35 cellular contexts compared by ENCODE assay signal in genomic region chr14:23169622-23170021, GRCh38. TPM values are rescaled to one million over a fixed set of nuclear protein-coding genes. Genes with fewer than 3 reads are reported as not detected.
"Had no signal": no experiment of that assay in that cellular context is flagged by ENCODE, and none has a peak within 500 bp of the region (broad histone marks: within the 10 kb centered on the region; RNA-seq: fewer than 3 reads in every experiment).

No MANE protein-coding gene starts in this region.

- H3K4me3 Mint-ChIP-seq: natural killer cell; nephron; neural progenitor cell; stimulated activated memory B cell treated with anti-CD40 and anti-IgM and Interleukin-4, amounts not matched to agents 10 μg/mL and 1 μg/mL and 100 μg/mL, for 72 hours; stimulated activated naive CD8-positive, alpha-beta T cell treated with anti-CD3 and anti-CD28 coated beads, Interleukin-15, amount 100 ng/mL, for 72 hours; type B pancreatic cell had no signal

- H3K36me3 Mint-ChIP-seq: natural killer cell; stimulated activated memory B cell treated with anti-CD40 and anti-IgM and Interleukin-4, amounts not matched to agents 10 μg/mL and 1 μg/mL and 100 μg/mL, for 72 hours had no signal

- H3K9ac ChIP-seq: neural progenitor cell, parathyroid adenoma had no signal

- H3K4me1 Mint-ChIP-seq: natural killer cell had no signal

- H3K4me2 ChIP-seq: neural progenitor cell, smooth muscle cell had no signal

- H3K27me3 Mint-ChIP-seq: progenitor cell of endocrine pancreas; stimulated activated memory B cell treated with anti-CD40 and anti-IgM and Interleukin-4, amounts not matched to agents 10 μg/mL and 1 μg/mL and 100 μg/mL, for 72 hours; stimulated activated naive CD8-positive, alpha-beta T cell treated with anti-CD3 and anti-CD28 coated beads, Interleukin-15, amount 100 ng/mL, for 72 hours; type B pancreatic cell had no signal

- H3K4me3 ChIP-seq: neural progenitor cell, ovary, psoas muscle, skin epidermis, smooth muscle cell, spleen, suprapubic skin, testis, tibial artery, transverse colon, upper lobe of right lung, vagina had no signal

- H3K9me3 Mint-ChIP-seq: natural killer cell; nephron; stimulated activated memory B cell treated with anti-CD40 and anti-IgM and Interleukin-4, amounts not matched to agents 10 μg/mL and 1 μg/mL and 100 μg/mL, for 72 hours; stimulated activated naive CD8-positive, alpha-beta T cell treated with anti-CD3 and anti-CD28 coated beads, Interleukin-15, amount 100 ng/mL, for 72 hours had no signal

- H3K27me3 ChIP-seq: neural progenitor cell, ovary, spleen, testis, tibial artery, transverse colon, upper lobe of right lung, vagina had no signal

- ATAC-seq: natural killer cell; psoas muscle; right cardiac atrium; sciatic nerve; stimulated activated memory B cell treated with anti-CD40 and anti-IgM and Interleukin-4, amounts not matched to agents 10 μg/mL and 1 μg/mL and 100 μg/mL, for 72 hours; stimulated activated naive CD8-positive, alpha-beta T cell treated with anti-CD3 and anti-CD28 coated beads, Interleukin-15, amount 100 ng/mL, for 72 hours; stimulated activated naive CD8-positive, alpha-beta T cell treated with anti-CD3 and anti-CD28 coated beads, Interleukin-15, Interleukin-2, amounts not matched to agents 100 U/mL and 50 U/mL, for 24 hours; upper lobe of right lung had no signal

- DNase-seq: natural killer cell; occipital lobe; ovary; posterior cingulate gyrus; psoas muscle; right cardiac atrium; spleen; stimulated activated CD4-positive, alpha-beta T cell treated with anti-CD3 and anti-CD28 coated beads, Interleukin-12 subunit alpha, Interleukin-12 subunit beta, amount 100 ng/mL, for 4 hours; stimulated activated CD4-positive, alpha-beta T cell treated with anti-CD3 and anti-CD28 coated beads, Interleukin-1b, Interleukin-23, amount 100 ng/mL, for 48 hours; stimulated activated CD4-positive, alpha-beta T cell treated with anti-CD3 and anti-CD28 coated beads, Interleukin-4, amount 100 ng/mL, for 1 hour; stimulated activated CD4-positive, alpha-beta T cell treated with anti-CD3 and anti-CD28 coated beads, Interleukin-4, amount 100 ng/mL, for 4 hours; stimulated activated CD8-positive, alpha-beta memory T cell treated with anti-CD3 and anti-CD28 coated beads, Interleukin-4, amount 100 ng/mL, for 48 hours; stimulated activated naive CD4-positive, alpha-beta T cell; stimulated activated naive CD8-positive, alpha-beta T cell treated with anti-CD3 and anti-CD28 coated beads, Interleukin-15, amount 100 ng/mL, for 72 hours; stimulated activated naive CD8-positive, alpha-beta T cell treated with anti-CD3 and anti-CD28 coated beads, Interleukin-15, Interleukin-2, amounts not matched to agents 100 U/mL and 50 U/mL, for 24 hours; substantia nigra; testis; tibial artery; transverse colon; upper lobe of right lung had no signal

- H3K36me3 ChIP-seq: neural progenitor cell, ovary, suprapubic skin, transverse colon, upper lobe of right lung had no signal

- H3K27ac ChIP-seq: neural progenitor cell, psoas muscle, suprapubic skin, testis, tibial artery, upper lobe of right lung had no signal

- H3K27ac Mint-ChIP-seq: natural killer cell; neural progenitor cell; progenitor cell of endocrine pancreas; stimulated activated memory B cell treated with anti-CD40 and anti-IgM and Interleukin-4, amounts not matched to agents 10 μg/mL and 1 μg/mL and 100 μg/mL, for 72 hours; type B pancreatic cell had no signal

- H3K9me3 ChIP-seq: ovary, psoas muscle, spleen, suprapubic skin, testis, tibial artery, transverse colon, upper lobe of right lung, vagina had no signal

- H2AFZ ChIP-seq: neural progenitor cell, parathyroid adenoma had no signal

RNA-seq across cellular contexts. Expression of gene CEBPE, which starts 50.6 kb away (rescaled TPM):
- total RNA-seq: natural killer cell, osteoblast, ovary, progenitor cell of endocrine pancreas, renal cortical epithelial cell, right cardiac atrium, smooth muscle cell, suprapubic skin, transverse colon, upper lobe of right lung, urinary bladder, vagina had no signal
- polyA plus RNA-seq: neural cell, right cardiac atrium, smooth muscle cell had no signal
